18 cellular contexts compared by ENCODE assay signal in genomic region chr4:179941911-179942310, GRCh38.
"Had no signal": no experiment of that assay in that cellular context is flagged by ENCODE, and none has a peak within 500 bp of the region (broad histone marks: within the 10 kb centered on the region; RNA-seq: fewer than 3 reads in every experiment).

No MANE protein-coding gene starts in this region.

- ATAC-seq: right lobe of liver had no signal

- DNase-seq: activated CD4-positive, alpha-beta memory T cell treated with anti-CD3 and anti-CD28 coated beads, Interleukin-2, amount 10 ng/mL, durations not matched to agents 7 days and 5 days; activated CD4-positive, alpha-beta T cell treated with anti-CD3 and anti-CD28 coated beads for 1 hour; activated CD4-positive, alpha-beta T cell treated with anti-CD3 and anti-CD28 coated beads, Interleukin-2, amount 10 ng/mL, durations not matched to agents 7 days and 5 days; activated CD8-positive, alpha-beta memory T cell treated with anti-CD3 and anti-CD28 coated beads, Interleukin-2, amount 50 U/mL, for 48 hours; activated gamma-delta T cell treated with Interleukin-2 at 50 U/mL for 16 hours; activated naive CD4-positive, alpha-beta T cell treated with anti-CD3 and anti-CD28 coated beads, Interleukin-2, amount 50 U/mL, for 16 hours; activated T-cell treated with anti-CD3 and anti-CD28 coated beads, Interleukin-2, amount 50 U/mL, for 24 hours; amygdala; central memory CD4-positive, alpha-beta T cell; dermis blood vessel endothelial cell; effector CD4-positive, alpha-beta T cell; mammary epithelial cell; posterior cingulate gyrus; right lobe of liver; stimulated activated CD4-positive, alpha-beta T cell treated with anti-CD3 and anti-CD28 coated beads, Interleukin-2, amount 100 ng/mL, for 48 hours; stimulated activated naive CD4-positive, alpha-beta T cell treated with Interleukin-2 at 50 U/mL for 16 hours; T1000; transverse colon had no signal
